Comparison of ENCODE assay signal across 29 cellular contexts in the genomic region with DNA sequence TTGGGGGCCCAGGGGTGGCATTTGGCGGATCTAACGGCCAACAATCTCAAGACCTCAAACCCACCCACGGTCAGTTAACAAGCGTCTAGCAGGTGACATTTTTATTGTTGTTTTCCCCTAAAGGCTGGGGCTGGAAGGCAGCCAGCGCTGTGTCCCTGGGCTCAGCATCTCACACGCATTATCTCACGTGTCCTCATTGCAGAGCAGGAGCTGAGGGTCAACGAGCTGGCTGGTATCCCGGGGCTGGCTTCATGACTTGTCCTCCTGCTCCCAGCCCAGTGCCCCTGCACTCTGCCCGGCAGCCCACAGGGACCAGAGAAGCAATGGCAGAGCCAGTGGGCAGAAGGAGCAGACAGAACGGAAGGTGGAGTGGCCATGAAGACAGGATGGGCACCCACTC. TPM values are rescaled to one million over a fixed set of nuclear protein-coding genes. Genes with fewer than 3 reads are reported as not detected.
DNase-seq lines count a peak whose midpoint lies in the region; ATAC-seq and TF ChIP-seq lines count a peak whose summit lies in the region.
"Had no signal": no experiment of that assay in that cellular context is flagged by ENCODE, and none has a peak within 500 bp of the region (broad histone marks: within the 10 kb centered on the region; RNA-seq: fewer than 3 reads in every experiment).

No MANE protein-coding gene starts in this region.

- peak; percentile 58 to 80 (median 71) for DNase-seq in adrenal gland
- DNase-seq in heart right ventricle = peak; percentile 68 to 69
- DNase-seq in posterior vena cava (ENCODE audit: low spot score) = peak; percentile 72
- no peak for DNase-seq in stimulated activated CD8-positive, alpha-beta memory T cell treated with anti-CD3 and anti-CD28 coated beads, Interleukin-4, amount 100 ng/mL, for 48 hours
- no peak for DNase-seq in central memory CD4-positive, alpha-beta T cell
- DNase-seq in NCI-H187 treated with DMSO at 0.1 percent for 48 hours (lab: John Stamatoyannopoulos, UW) = no peak
- DNase-seq: activated CD4-positive, alpha-beta T cell treated with anti-CD3 and anti-CD28 coated beads for 4 hours; amygdala; brain microvascular endothelial cell; DMS53; effector memory CD4-positive, alpha-beta T cell; Karpas-422; natural killer cell; NCI-H146; NCI-H446 had no signal

- peak overlapping the region in 8 of 11 experiments; percentile 16 to 65 (median 58); a peak in 13 of 22 replicates for H3K9ac ChIP-seq in BLaER1 treated with 17β-estradiol and CSF1 and Interleukin-3, amounts not matched to agents 10 nM and 100 nM

- H3K4me2 ChIP-seq in BLaER1 treated with 17β-estradiol and CSF1 and Interleukin-3, amounts not matched to agents 10 nM and 100 nM = peak overlapping the region; percentile 53 to 93 (median 76)

- no peaks in the 10 kb centered on the region for H3K36me3 ChIP-seq in BLaER1 treated with 17β-estradiol and CSF1 and Interleukin-3, amounts not matched to agents 10 nM and 100 nM
- H3K36me3 ChIP-seq in adrenal gland (replicated peaks in 1 of 2) (no peaks in the 10 kb centered on the region), heart right ventricle (no peaks in the 10 kb centered on the region)
- H3K36me3 ChIP-seq: brain microvascular endothelial cell, SJSA1, thoracic aorta had no signal

- H4K20me1 ChIP-seq in BLaER1 treated with 17β-estradiol and CSF1 and Interleukin-3, amounts not matched to agents 10 nM and 100 nM = no peaks in the 10 kb centered on the region

- WGBS in adrenal gland, 4 donors = 30 to 55% (median 40%) methylated on average over 7 to 11 of the region's 11 CpGs
- WGBS in heart right ventricle, 2 donors = 40 to 54% methylated on average over 11 of the region's 11 CpGs

- ATAC-seq in heart right ventricle = peak; percentile 35 to 95 (median 90)
- ATAC-seq: natural killer cell had no signal

- peak overlapping the region in 1 of 10 experiments; percentile 2; a peak in 1 of 20 replicates for H3K4me3 ChIP-seq in BLaER1 treated with 17β-estradiol and CSF1 and Interleukin-3, amounts not matched to agents 10 nM and 100 nM
- H3K4me3 ChIP-seq in adrenal gland (no peak overlapping the region), heart right ventricle (no peak overlapping the region)
- H3K4me3 ChIP-seq: lung, SJSA1, skin epidermis, thoracic aorta had no signal

- no peak for TF ChIP-seq POLR2A in adrenal gland (IDR thresholded peaks at IDR 0.05)

- peak overlapping the region; percentile 18 to 86 (median 77); a peak in 19 of 22 replicates for H3K27ac ChIP-seq in BLaER1 treated with 17β-estradiol and CSF1 and Interleukin-3, amounts not matched to agents 10 nM and 100 nM
- H3K27ac ChIP-seq in adrenal gland (no peak overlapping the region), heart right ventricle (peak overlapping the region in 7 of 10 donors; percentile 1 to 54 (median 4))
- H3K27ac ChIP-seq: brain microvascular endothelial cell, epithelial cell of prostate, SJSA1, skin epidermis, thoracic aorta, VCaP had no signal

- H3K9me3 ChIP-seq in BLaER1 treated with 17β-estradiol and CSF1 and Interleukin-3, amounts not matched to agents 10 nM and 100 nM (replicated peaks in 1 of 11) = peaks cover 0 to 6% (median 0%) of the 10 kb centered on the region in 11 experiments; a peak in 1 of 22 replicates
- H3K9me3 ChIP-seq in adrenal gland (replicated peaks in 1 of 3) (no peaks in the 10 kb centered on the region), heart right ventricle (no peaks in the 10 kb centered on the region)
- H3K9me3 ChIP-seq: SJSA1, thoracic aorta had no signal

- peaks cover 16 to 64% (median 42%) of the 10 kb centered on the region in 10 experiments for H3K4me1 ChIP-seq in BLaER1 treated with 17β-estradiol and CSF1 and Interleukin-3, amounts not matched to agents 10 nM and 100 nM
- H3K4me1 ChIP-seq in adrenal gland (replicated peaks in 1 of 2) (peaks cover 0 to 10% of the 10 kb centered on the region in 2 donors), heart right ventricle (peaks cover 7 to 37% (median 24%) of the 10 kb centered on the region in 9 donors)
- H3K4me1 ChIP-seq: SJSA1 had no signal

- TF ChIP-seq CTCF in adrenal gland (IDR thresholded peaks at IDR 0.05) (no peak), heart right ventricle (IDR thresholded peaks at IDR 0.05) (no peak)

- intact Hi-C loops in adrenal gland (cut with DNase I) = no loop called here
- intact Hi-C loops in heart right ventricle (cut with DNase I) = no loop called here
- intact Hi-C loops in posterior vena cava (cut with DNase I) = no loop called here

- no peaks in the 10 kb centered on the region for H3K27me3 ChIP-seq in BLaER1 treated with 17β-estradiol and CSF1 and Interleukin-3, amounts not matched to agents 10 nM and 100 nM
- no peaks in the 10 kb centered on the region for H3K27me3 ChIP-seq in adrenal gland
- H3K27me3 ChIP-seq in heart right ventricle = no peaks in the 10 kb centered on the region
- H3K27me3 ChIP-seq: brain microvascular endothelial cell had no signal

RNA-seq across cellular contexts. Expression of gene TMEM273, which starts 54.4 kb away (rescaled TPM):
- 10 to 100 TPM in 1 of 8 donors, 1 to 10 TPM in 6, not detected in 1; 2.4 to 10.0 (median 7.0) TPM for total RNA-seq in adrenal gland
- polyA plus RNA-seq in adrenal gland = 1 to 10 TPM; 2.5 to 7.6 (median 5.8) TPM
- 10 to 100 TPM; 10.9 to 27.3 (median 18.6) TPM for total RNA-seq in heart right ventricle
- 10 to 100 TPM; 17.4 to 28.5 TPM for polyA plus RNA-seq in heart right ventricle
- total RNA-seq in posterior vena cava = 10 to 100 TPM; 17.0 to 26.1 TPM
- total RNA-seq: H7, RPMI7951, SJSA1 had no signal
- polyA plus RNA-seq: keratinocyte had no signal

RNA-seq across cellular contexts. Expression of gene C10orf71, which starts 56.4 kb away (rescaled TPM):
- total RNA-seq in adrenal gland (under 1 TPM in 1 of 8 donors, not detected in 7; 0.10 TPM), heart right ventricle (100 to 1,000 TPM in 9 of 10 donors, 10 to 100 TPM in 1; 56.0 to 225 (median 180) TPM), posterior vena cava (under 1 TPM; 0.10 to 0.23 TPM)
- polyA plus RNA-seq in adrenal gland (under 1 TPM in 1 of 3 donors, not detected in 2; 0.08 TPM), heart right ventricle (10 to 100 TPM in 1 of 2 donors, 1 to 10 TPM in 1; 3.6 to 23.0 TPM)
- total RNA-seq: activated T-helper 2 cell treated with anti-CD3 and anti-CD28 coated beads, Interferon-gamma antibody, Interleukin-2, Interleukin-4, amounts not matched to agents 10 μg/mL and 5 μg/mL and 100 μg/mL, durations not matched to agents 14 hours and 24 hours and 36 hours; glomerular endothelial cell; H7; lung; mononuclear cell; natural killer cell; omental fat pad; RPMI7951; SJSA1 had no signal
- polyA plus RNA-seq: keratinocyte, lung had no signal

Comparison
In these comparisons a context has a peak if more than half of its experiments do, and no peak if none do; other contexts are left out.
1. H3K27ac ChIP-seq: peak in BLaER1 treated with 17β-estradiol and CSF1 and Interleukin-3, amounts not matched to agents 10 nM and 100 nM (11 of 11) and heart right ventricle (7 of 10); none in adrenal gland (0 of 5).
2. DNase-seq: peak in adrenal gland (7 of 7), heart right ventricle (2 of 2) and posterior vena cava (single experiment); none in stimulated activated CD8-positive, alpha-beta memory T cell treated with anti-CD3 and anti-CD28 coated beads, Interleukin-4, amount 100 ng/mL, for 48 hours (single experiment), central memory CD4-positive, alpha-beta T cell (single experiment) and NCI-H187 treated with DMSO at 0.1 percent for 48 hours (single experiment).
3. RNA of gene C10orf71, which starts 56.4 kb away (total RNA-seq): 56.0 to 225 TPM in heart right ventricle; 0.10 to 0.23 TPM in posterior vena cava and 0.10 TPM in adrenal gland; every median in the first group is over 10 times any median in the second.